Comparison of ENCODE assay signal across 9 cellular contexts in genomic region chr6:19691465-19692167, GRCh38.
A peak's percentile ranks its signal among the peaks of the same experiment; 100 is the strongest.
DNase-seq lines count a peak whose midpoint lies in the region; ATAC-seq, FAIRE-seq and TF ChIP-seq lines count a peak whose summit lies in the region.
"Had no signal": no experiment of that assay in that cellular context is flagged by ENCODE, and none has a peak within 500 bp of the region (broad histone marks: within the 10 kb centered on the region; RNA-seq: fewer than 3 reads in every experiment).

No MANE protein-coding gene starts in this region.

- H3K9ac ChIP-seq in duodenal mucosa (ENCODE audit: low read depth in 1 of 2, low read length in 2 of 2) (no peak overlapping the region), subcutaneous abdominal adipose tissue (ENCODE audit: low read length in 5 of 5) (no peak overlapping the region), HepG2 (ENCODE audit: insufficient read depth, low read depth, low read length) (no peak overlapping the region), colonic mucosa (ENCODE audit: low read depth in 2 of 2, low read length in 2 of 2) (no peak overlapping the region)

- H3K4me1 ChIP-seq in duodenal mucosa (ENCODE audit: control insufficient read depth in 1 of 2, insufficient read depth in 2 of 2, low read length in 2 of 2) (no peaks in the 10 kb centered on the region), lower lobe of right lung (no peaks in the 10 kb centered on the region), subcutaneous abdominal adipose tissue (ENCODE audit: control insufficient read depth in 5 of 5, insufficient read depth in 5 of 5, low read length in 5 of 5) (peaks cover 0 to 9% (median 5%) of the 10 kb centered on the region in 5 donors), HepG2 (ENCODE audit: insufficient read depth, low read length) (no peaks in the 10 kb centered on the region), colonic mucosa (no peaks in the 10 kb centered on the region)

- ATAC-seq in lower lobe of right lung, result no peak
- ATAC-seq in HepG2, result no peak
- no peak for ATAC-seq in GM21737 (IDR thresholded peaks at IDR 0.05; ENCODE audit: unreplicated experiment)

- H3K4me3 ChIP-seq in MG63 (peak overlapping the region; percentile 26), duodenal mucosa (ENCODE audit: low read depth in 1 of 2, low read length in 2 of 2) (peak overlapping the region; percentile 36 to 38), lower lobe of right lung (peak overlapping the region; percentile 44), subcutaneous abdominal adipose tissue (ENCODE audit: low read depth in 1 of 5, low read length in 5 of 5) (peak overlapping the region in 4 of 5 donors; percentile 42 to 51 (median 50)), HepG2 (replicated peaks in 1 of 3; ENCODE audit: insufficient read depth in 1 of 3, low read depth in 2 of 3, low read length in 3 of 3) (no peak overlapping the region), colonic mucosa (no peak overlapping the region)

- H2AFZ ChIP-seq in HepG2 (ENCODE audit: low read length), result no peak overlapping the region

- DNase-seq in MG63 (no peak), lower lobe of right lung (no peak), HepG2 (ENCODE audit: low spot score) (no peak), colonic mucosa (no peak), NCI-H345 (lab: John Stamatoyannopoulos, UW) (no peak)
- DNase-seq: NCI-H2081 treated with DMSO at 0.1 percent for 48 hours had no signal

- H3K9me3 ChIP-seq in MG63 (no peaks in the 10 kb centered on the region), duodenal mucosa (ENCODE audit: control insufficient read depth in 1 of 2, low read length in 2 of 2) (no peaks in the 10 kb centered on the region), lower lobe of right lung (no peaks in the 10 kb centered on the region), subcutaneous abdominal adipose tissue (ENCODE audit: control insufficient read depth in 5 of 5, low read length in 5 of 5) (no peaks in the 10 kb centered on the region), HepG2 (ENCODE audit: low read length) (no peaks in the 10 kb centered on the region), colonic mucosa (no peaks in the 10 kb centered on the region)

- POLR2A ChIA-PET in HepG2 (lab: Yijun Ruan, JAX), result no interaction called here

- no peaks in the 10 kb centered on the region for H3K79me2 ChIP-seq in HepG2 (ENCODE audit: insufficient read depth, low read length)

- CTCF ChIA-PET in HepG2 (lab: Yijun Ruan, JAX; ENCODE audit: low intra/inter-chr PET ratio, low total read pairs), result no interaction called here

- H3K27ac ChIP-seq in duodenal mucosa (ENCODE audit: low read depth, low read length), result no peak overlapping the region
- H3K27ac ChIP-seq in lower lobe of right lung, result no peak overlapping the region
- H3K27ac ChIP-seq in subcutaneous abdominal adipose tissue (ENCODE audit: low read depth, low read length), result no peak overlapping the region
- H3K27ac ChIP-seq in HepG2 (ENCODE audit: extremely low read length, insufficient read depth, low read length), result no peak overlapping the region
- H3K27ac ChIP-seq in colonic mucosa, result no peak overlapping the region

- in situ Hi-C loops in HepG2 (cut with HindIII; ENCODE audit: extremely low pct_ligation_motif_present, low pct_unique_long_range_greater_than_20kb), result no loop called here

- intact Hi-C loops in lower lobe of right lung (cut with DNase I), result no loop called here
- intact Hi-C loops in HepG2 (cut with micrococcal nuclease; ENCODE audit: unreplicated experiment), result no loop called here
- intact Hi-C loops in colonic mucosa (cut with DNase I), result no loop called here

- H3K36me3 ChIP-seq in MG63 (no peaks in the 10 kb centered on the region), duodenal mucosa (ENCODE audit: control insufficient read depth in 1 of 2, insufficient read depth in 2 of 2, low read length in 2 of 2) (no peaks in the 10 kb centered on the region), lower lobe of right lung (no peaks in the 10 kb centered on the region), subcutaneous abdominal adipose tissue (ENCODE audit: control insufficient read depth in 5 of 5, insufficient read depth in 5 of 5, low read length in 5 of 5) (no peaks in the 10 kb centered on the region), HepG2 (replicated peaks in 1 of 2; ENCODE audit: control insufficient read depth in 1 of 2, insufficient read depth in 2 of 2, low read length in 2 of 2) (no peaks in the 10 kb centered on the region), colonic mucosa (no peaks in the 10 kb centered on the region)

- H3K27me3 ChIP-seq in MG63 (no peaks in the 10 kb centered on the region), duodenal mucosa (ENCODE audit: control insufficient read depth in 1 of 2, insufficient read depth in 2 of 2, low read length in 2 of 2) (peaks cover 9 to 14% of the 10 kb centered on the region in 2 donors), lower lobe of right lung (ENCODE audit: low read depth) (peaks cover 5% of the 10 kb centered on the region), subcutaneous abdominal adipose tissue (ENCODE audit: control insufficient read depth in 5 of 5, insufficient read depth in 4 of 5, low read length in 5 of 5) (peaks cover 0 to 14% (median 12%) of the 10 kb centered on the region in 5 donors), HepG2 (ENCODE audit: control insufficient read depth in 1 of 2, insufficient read depth in 2 of 2, low read length in 2 of 2) (peaks cover 2 to 36% of the 10 kb centered on the region in 2 experiments; a peak in 3 of 5 replicates), colonic mucosa (no peaks in the 10 kb centered on the region)

- FAIRE-seq in HepG2 (lab: Jason Lieb, UNC), result no peak

- WGBS in HepG2 (ENCODE audit: low lambda C conversion rate), result 47% methylated on average over 44 of the region's 44 CpGs

- TF ChIP-seq EP300 in HepG2 (IDR thresholded peaks at IDR 0.05; ENCODE audit: low read depth in 2 of 2, low read length in 2 of 2), result no peak
- no peak for TF ChIP-seq EP300 in HepG2 (CRISPR knock-in tag; IDR thresholded peaks at IDR 0.05; ENCODE audit: borderline replicate concordance)

- no TSS peak for BruUV-seq in HepG2 (replicated peaks; lab: Mats Ljungman, UMichigan)

- H3K4me2 ChIP-seq in HepG2 (ENCODE audit: low read depth, low read length), result no peak overlapping the region

- TF ChIP-seq CTCF in lower lobe of right lung (IDR thresholded peaks at IDR 0.05) (no peak), HepG2 (CRISPR knock-in tag; IDR thresholded peaks at IDR 0.05) (no peak), colonic mucosa (IDR thresholded peaks at IDR 0.05) (no peak)

- TF ChIP-seq POLR2A in HepG2 (IDR thresholded peaks at IDR 0.05; ENCODE audit: insufficient read depth in 1 of 2, low read depth in 2 of 2, low read length in 2 of 2), result no peak

- H4K20me1 ChIP-seq in HepG2 (ENCODE audit: insufficient read depth, low read length), result no peaks in the 10 kb centered on the region

- TF ChIP-seq RAD21 in HepG2 (CRISPR knock-in tag; IDR thresholded peaks at IDR 0.05), result no peak

TF ChIP-seq in HepG2, 621 proteins besides CTCF, POLR2A, EP300 and RAD21:
- TF ChIP-seq NBN (conservative IDR thresholded peaks at IDR 0.05) (no peak), AFF4 (CRISPR knock-in tag; IDR thresholded peaks at IDR 0.05) (no peak), MAFG (CRISPR knock-in tag; IDR thresholded peaks at IDR 0.05) (no peak), ZNF512 (CRISPR knock-in tag; IDR thresholded peaks at IDR 0.05) (no peak), ZNF629 (CRISPR knock-in tag; conservative IDR thresholded peaks at IDR 0.05) (no peak)

Comparison
In these comparisons a context has a peak if more than half of its experiments do, and no peak if none do; other contexts are left out.
1. H3K4me3 ChIP-seq: peak in MG63 (single experiment), duodenal mucosa (2 of 2), lower lobe of right lung (single experiment) and subcutaneous abdominal adipose tissue (4 of 5); none in HepG2 (0 of 3) and colonic mucosa (single experiment).